ENCODE assay signal across 26 cellular contexts in genomic region chr15:57676578-57676977, GRCh38.
"Had no signal": no experiment of that assay in that cellular context is flagged by ENCODE, and none has a peak within 500 bp of the region (broad histone marks: within the 10 kb centered on the region; RNA-seq: fewer than 3 reads in every experiment).

No MANE protein-coding gene starts in this region.

- H3K9me3 Mint-ChIP-seq: activated naive CD4-positive, alpha-beta T cell treated with anti-CD3 and anti-CD28 coated beads, Interleukin-2, amount 50 U/mL, for 24 hours; activated T-cell treated with anti-CD3 and anti-CD28 coated beads, Interleukin-2, amount 50 U/mL, for 24 hours; activated T-helper 1 cell treated with anti-CD3 and anti-CD28 coated beads, Interleukin-12 subunit alpha, Interleukin-12 subunit beta, Interleukin-2, Interleukin-4 antibody, amounts not matched to agents 30 ng/mL and 10 ng/mL and 1 ng/mL, durations not matched to agents 14 hours and 24 hours and 36 hours had no signal

- H3K9me3 ChIP-seq: breast epithelium, SJSA1 had no signal

- H3K27me3 ChIP-seq: breast epithelium, SJSA1 had no signal

- H3K4me3 ChIP-seq: breast epithelium, SJSA1 had no signal

- H3K36me3 ChIP-seq: breast epithelium, SJSA1 had no signal

- H3K27ac Mint-ChIP-seq: activated CD8-positive, alpha-beta memory T cell treated with anti-CD3 and anti-CD28 coated beads, Interleukin-2, amount 10 ng/mL, durations not matched to agents 7 days and 5 days; activated CD8-positive, alpha-beta T cell treated with anti-CD3 and anti-CD28 coated beads, Interleukin-2, amount 10 ng/mL, durations not matched to agents 7 days and 5 days; activated naive CD4-positive, alpha-beta T cell treated with anti-CD3 and anti-CD28 coated beads, Interleukin-2, amount 50 U/mL, for 24 hours; activated T-cell treated with anti-CD3 and anti-CD28 coated beads, Interleukin-2, amount 50 U/mL, for 24 hours; activated T-helper 1 cell treated with anti-CD3 and anti-CD28 coated beads, Interleukin-12 subunit alpha, Interleukin-12 subunit beta, Interleukin-2, Interleukin-4 antibody, amounts not matched to agents 30 ng/mL and 10 ng/mL and 1 ng/mL, durations not matched to agents 14 hours and 24 hours and 36 hours; T-helper 17 cell had no signal

- ATAC-seq: activated CD8-positive, alpha-beta memory T cell treated with anti-CD3 and anti-CD28 coated beads, Interleukin-2, amount 10 ng/mL, durations not matched to agents 7 days and 5 days; activated CD8-positive, alpha-beta T cell treated with anti-CD3 and anti-CD28 coated beads, Interleukin-2, amount 10 ng/mL, durations not matched to agents 7 days and 5 days; Panc1; T-helper 17 cell had no signal

- H3K27ac ChIP-seq: breast epithelium, RWPE1, SJSA1 had no signal

- H3K4me3 Mint-ChIP-seq: activated CD8-positive, alpha-beta memory T cell treated with anti-CD3 and anti-CD28 coated beads, Interleukin-2, amount 10 ng/mL, durations not matched to agents 7 days and 5 days; activated CD8-positive, alpha-beta T cell treated with anti-CD3 and anti-CD28 coated beads, Interleukin-2, amount 10 ng/mL, durations not matched to agents 7 days and 5 days; activated naive CD4-positive, alpha-beta T cell treated with anti-CD3 and anti-CD28 coated beads, Interleukin-2, amount 50 U/mL, for 24 hours; activated T-cell treated with anti-CD3 and anti-CD28 coated beads, Interleukin-2, amount 50 U/mL, for 24 hours; activated T-helper 1 cell treated with anti-CD3 and anti-CD28 coated beads, Interleukin-12 subunit alpha, Interleukin-12 subunit beta, Interleukin-2, Interleukin-4 antibody, amounts not matched to agents 30 ng/mL and 10 ng/mL and 1 ng/mL, durations not matched to agents 14 hours and 24 hours and 36 hours; T-helper 17 cell had no signal

- H3K4me1 ChIP-seq: breast epithelium had no signal

- H3K36me3 Mint-ChIP-seq: activated CD8-positive, alpha-beta memory T cell treated with anti-CD3 and anti-CD28 coated beads, Interleukin-2, amount 10 ng/mL, durations not matched to agents 7 days and 5 days had no signal

- DNase-seq: activated CD4-positive, CD25-positive, alpha-beta regulatory T cell; activated CD8-positive, alpha-beta memory T cell treated with anti-CD3 and anti-CD28 coated beads, Interleukin-2, amount 10 ng/mL, durations not matched to agents 7 days and 5 days; activated CD8-positive, alpha-beta T cell treated with anti-CD3 and anti-CD28 coated beads, Interleukin-2, amount 10 ng/mL, durations not matched to agents 7 days and 5 days; activated effector memory CD4-positive, alpha-beta T cell treated with Interleukin-2 at 50 U/mL for 16 hours; activated naive CD4-positive, alpha-beta T cell; activated T-cell treated with anti-CD3 and anti-CD28 coated beads, Interleukin-2, amount 50 U/mL, for 24 hours; aorta; caudate nucleus; Karpas-422; NCI-H1105 treated with DMSO at 0.1 percent for 48 hours; NCI-H1436 treated with DMSO at 0.1 percent for 48 hours; NCI-H187; NCI-H2081; NCI-H510A treated with DMSO at 0.1 percent for 48 hours; NCI-H69; NK-92 treated with Interleukin-12 subunit alpha and Interleukin-12 subunit beta, amount 100 ng/mL, for 24 hours; OCI-M1; Right ventricle myocardium superior; T-helper 17 cell; T-helper 9 cell had no signal
